Comparison of ENCODE assay signal across 14 cellular contexts in genomic region chr14:68969278-68969677, GRCh38. TPM values are rescaled to one million over a fixed set of nuclear protein-coding genes. Genes with fewer than 3 reads are reported as not detected.
DNase-seq lines count a peak whose midpoint lies in the region; ATAC-seq and TF ChIP-seq lines count a peak whose summit lies in the region.
"Had no signal": no experiment of that assay in that cellular context is flagged by ENCODE, and none has a peak within 500 bp of the region (broad histone marks: within the 10 kb centered on the region; RNA-seq: fewer than 3 reads in every experiment).

No MANE protein-coding gene starts in this region.

- H3K4me1 Mint-ChIP-seq in activated CD4-positive, alpha-beta T cell treated with anti-CD3 and anti-CD28 coated beads for 36 hours = peaks cover 85% of the 10 kb centered on the region
- peaks cover 41% of the 10 kb centered on the region for H3K4me1 Mint-ChIP-seq in activated CD4-positive, alpha-beta T cell treated with anti-CD3 and anti-CD28 coated beads, Interleukin-2, amount 10 ng/mL, durations not matched to agents 24 days and 14 days

- H3K4me1 ChIP-seq in breast epithelium (peaks cover 25 to 91% of the 10 kb centered on the region in 2 donors), mucosa of rectum (ENCODE audit: control insufficient read depth in 2 of 2, insufficient read depth in 2 of 2, low read length in 2 of 2) (peaks cover 37 to 51% of the 10 kb centered on the region in 2 donors), thymus (ENCODE audit: control insufficient read depth, insufficient read depth, low read length) (peaks cover 75% of the 10 kb centered on the region)

- H3K27ac Mint-ChIP-seq in activated CD4-positive, alpha-beta T cell treated with anti-CD3 and anti-CD28 coated beads for 36 hours = peak overlapping the region; percentile 94
- H3K27ac Mint-ChIP-seq in activated CD4-positive, alpha-beta T cell treated with anti-CD3 and anti-CD28 coated beads, Interleukin-2, amount 10 ng/mL, durations not matched to agents 24 days and 14 days = no peak overlapping the region

- WGBS in thymus = 92% methylated on average over 8 of the region's 8 CpGs

- TF ChIP-seq CTCF in breast epithelium (IDR thresholded peaks at IDR 0.05) = no peak

- intact Hi-C loops in activated CD4-positive, alpha-beta T cell treated with anti-CD3 and anti-CD28 coated beads for 36 hours (cut with DNase I, micrococcal nuclease) = no loop called here
- intact Hi-C loops in activated CD4-positive, alpha-beta T cell treated with anti-CD3 and anti-CD28 coated beads, Interleukin-2, amount 10 ng/mL, durations not matched to agents 24 days and 14 days (cut with micrococcal nuclease) = no loop called here
- intact Hi-C loops in breast epithelium (cut with DNase I; ENCODE audit: low total_unique reads) = no loop called here

- no peak overlapping the region for H3K9ac ChIP-seq in mucosa of rectum (ENCODE audit: low read depth in 1 of 2, low read length in 2 of 2)

- ATAC-seq in activated CD4-positive, alpha-beta T cell treated with anti-CD3 and anti-CD28 coated beads for 36 hours = no peak
- ATAC-seq in GM21717 (IDR thresholded peaks at IDR 0.05; ENCODE audit: unreplicated experiment) (no peak), HG03565 (IDR thresholded peaks at IDR 0.05; ENCODE audit: unreplicated experiment) (no peak)
- ATAC-seq: left colon had no signal

- no peaks in the 10 kb centered on the region for H3K27me3 ChIP-seq in breast epithelium
- H3K27me3 ChIP-seq in mucosa of rectum (ENCODE audit: control insufficient read depth in 2 of 2, insufficient read depth in 2 of 2, low read length in 2 of 2) = no peaks in the 10 kb centered on the region
- no peaks in the 10 kb centered on the region for H3K27me3 ChIP-seq in thymus (ENCODE audit: control insufficient read depth, insufficient read depth)

- no peaks in the 10 kb centered on the region for H3K9me3 ChIP-seq in breast epithelium
- H3K9me3 ChIP-seq in mucosa of rectum (ENCODE audit: control insufficient read depth in 2 of 2, low read length in 2 of 2) = no peaks in the 10 kb centered on the region
- H3K9me3 ChIP-seq in thymus (ENCODE audit: control insufficient read depth) = no peaks in the 10 kb centered on the region

- H3K36me3 Mint-ChIP-seq in activated CD4-positive, alpha-beta T cell treated with anti-CD3 and anti-CD28 coated beads for 36 hours (ENCODE audit: low read depth) = peaks cover 38% of the 10 kb centered on the region
- peaks cover 27% of the 10 kb centered on the region for H3K36me3 Mint-ChIP-seq in activated CD4-positive, alpha-beta T cell treated with anti-CD3 and anti-CD28 coated beads, Interleukin-2, amount 10 ng/mL, durations not matched to agents 24 days and 14 days (ENCODE audit: low read depth)

- H3K27ac ChIP-seq in breast epithelium (peak overlapping the region; percentile 83 to 99), mucosa of rectum (ENCODE audit: low read depth in 2 of 2, low read length in 2 of 2) (peak overlapping the region; percentile 29 to 45), thymus (ENCODE audit: low read depth) (peak overlapping the region; percentile 91)
- H3K27ac ChIP-seq: 22Rv1 had no signal

- H3K36me3 ChIP-seq in breast epithelium (no peaks in the 10 kb centered on the region), mucosa of rectum (ENCODE audit: control insufficient read depth in 2 of 2, insufficient read depth in 2 of 2, low read length in 2 of 2) (peaks cover 0 to 9% of the 10 kb centered on the region in 2 donors), thymus (ENCODE audit: control insufficient read depth, insufficient read depth) (peaks cover 8% of the 10 kb centered on the region)

- TF ChIP-seq POLR2A in breast epithelium (IDR thresholded peaks at IDR 0.05) = no peak

- CTCF ChIA-PET in activated CD4-positive, alpha-beta T cell treated with anti-CD3 and anti-CD28 coated beads for 36 hours (lab: Charles Lee) = interaction anchor here (0.8 to 3.2 kb wide), 12 partner anchors 9 to 740 kb away, joined by 3 to 15 read pairs (median 4); no protein-coding TSS in a partner anchor

- POLR2A ChIA-PET in activated CD4-positive, alpha-beta T cell treated with anti-CD3 and anti-CD28 coated beads for 36 hours (lab: Charles Lee) = interaction anchor here (1.0 kb wide), 1 partner anchor 41 kb away, joined by 3 read pairs; no protein-coding TSS in a partner anchor

- peaks cover 9% of the 10 kb centered on the region for H3K9me3 Mint-ChIP-seq in activated CD4-positive, alpha-beta T cell treated with anti-CD3 and anti-CD28 coated beads for 36 hours (ENCODE audit: low read depth)
- peaks cover 3% of the 10 kb centered on the region for H3K9me3 Mint-ChIP-seq in activated CD4-positive, alpha-beta T cell treated with anti-CD3 and anti-CD28 coated beads, Interleukin-2, amount 10 ng/mL, durations not matched to agents 24 days and 14 days

- no peak for DNase-seq in activated CD4-positive, alpha-beta T cell treated with anti-CD3 and anti-CD28 coated beads for 36 hours
- no peak for DNase-seq in activated CD4-positive, alpha-beta T cell treated with anti-CD3 and anti-CD28 coated beads, Interleukin-2, amount 10 ng/mL, durations not matched to agents 24 days and 14 days
- DNase-seq in breast epithelium (ENCODE audit: low spot score in 2 of 2) = no peak
- no peak for DNase-seq in NOMO-1 treated with dmso at 0.1 percent for 144 hours (lab: John Stamatoyannopoulos, UW; ENCODE audit: unreplicated experiment)
- DNase-seq: activated CD4-positive, CD25-positive, alpha-beta regulatory T cell; DMS79 treated with DMSO at 0.1 percent for 48 hours; KG1; left colon; NCI-H226 had no signal

- no peak overlapping the region for H3K4me3 Mint-ChIP-seq in activated CD4-positive, alpha-beta T cell treated with anti-CD3 and anti-CD28 coated beads for 36 hours
- no peak overlapping the region for H3K4me3 Mint-ChIP-seq in activated CD4-positive, alpha-beta T cell treated with anti-CD3 and anti-CD28 coated beads, Interleukin-2, amount 10 ng/mL, durations not matched to agents 24 days and 14 days

- H3K4me3 ChIP-seq in breast epithelium (peak overlapping the region in 1 of 3 donors; percentile 1), mucosa of rectum (ENCODE audit: low read length in 2 of 2) (no peak overlapping the region), thymus (ENCODE audit: low read length) (no peak overlapping the region)

- H3K27me3 Mint-ChIP-seq in activated CD4-positive, alpha-beta T cell treated with anti-CD3 and anti-CD28 coated beads for 36 hours = no peaks in the 10 kb centered on the region
- no peaks in the 10 kb centered on the region for H3K27me3 Mint-ChIP-seq in activated CD4-positive, alpha-beta T cell treated with anti-CD3 and anti-CD28 coated beads, Interleukin-2, amount 10 ng/mL, durations not matched to agents 24 days and 14 days

RNA-seq across cellular contexts. Expression of gene ACTN1, which starts 9.8 kb away (rescaled TPM):
- total RNA-seq in activated CD4-positive, alpha-beta T cell treated with anti-CD3 and anti-CD28 coated beads for 36 hours = 100 to 1,000 TPM in 1 of 2 experiments, 10 to 100 TPM in 1; 92.8 to 146 TPM
- total RNA-seq in activated CD4-positive, alpha-beta T cell treated with anti-CD3 and anti-CD28 coated beads, Interleukin-2, amount 10 ng/mL, durations not matched to agents 24 days and 14 days = 44.9 and 52.6 TPM in 2 replicates
- total RNA-seq in breast epithelium = 100 to 1,000 TPM in 2 of 3 donors, 10 to 100 TPM in 1; 75.0 to 295 (median 290) TPM
- 59.3 TPM for polyA plus RNA-seq in thymus

Comparison
In these comparisons a context has a peak if more than half of its experiments do, and no peak if none do; other contexts are left out.
1. H3K27ac ChIP-seq: peak in every context shown above with its lines; median percentile 91 in breast epithelium; 91 in thymus; 37 in mucosa of rectum.